In the genomic region with DNA sequence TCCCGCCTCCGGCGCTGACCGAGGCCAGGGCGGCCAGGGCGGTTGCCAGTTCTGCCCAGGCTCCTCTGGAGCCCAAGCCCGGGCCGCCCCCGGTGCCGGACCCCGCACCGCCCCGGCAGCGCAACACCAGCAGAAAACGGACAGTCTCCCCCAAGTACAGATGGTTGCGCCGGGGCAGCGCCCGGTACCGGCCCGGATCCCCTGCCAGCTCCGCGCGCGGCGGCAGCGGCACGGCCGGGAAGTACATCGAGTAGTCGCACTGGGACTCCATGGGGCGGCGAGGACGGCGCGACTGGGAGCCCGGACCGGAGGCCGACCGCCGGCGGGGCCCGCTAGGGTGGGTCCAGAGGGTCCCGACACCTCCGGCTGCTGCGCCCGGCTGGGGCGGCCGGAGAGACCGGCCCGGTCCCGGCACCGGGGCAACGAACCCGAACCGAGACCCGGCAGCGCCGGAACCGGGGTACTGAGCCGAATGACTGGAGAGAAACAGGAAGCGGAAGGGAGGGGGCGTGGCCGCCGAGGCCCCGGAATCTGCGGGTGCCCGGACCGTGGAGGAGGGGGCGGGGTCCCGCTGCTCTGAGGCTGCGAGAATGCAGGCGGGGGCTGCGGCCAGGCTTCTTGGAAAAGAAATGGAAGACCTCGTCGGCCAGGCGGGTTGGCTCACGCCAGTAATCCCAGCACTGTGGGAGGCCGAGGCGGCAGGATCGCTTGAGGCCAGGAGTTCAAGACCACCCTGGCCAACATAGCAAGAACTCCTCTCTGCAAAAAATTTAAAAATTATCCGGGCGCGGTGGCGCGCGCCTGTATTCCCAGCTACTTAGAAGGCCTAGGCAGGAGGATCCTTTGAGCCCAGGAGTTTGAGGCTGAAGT, we compare ENCODE assay signal across 1 cellular context.
TF ChIP-seq lines count a peak whose summit lies in the region.

A gene with protein sequence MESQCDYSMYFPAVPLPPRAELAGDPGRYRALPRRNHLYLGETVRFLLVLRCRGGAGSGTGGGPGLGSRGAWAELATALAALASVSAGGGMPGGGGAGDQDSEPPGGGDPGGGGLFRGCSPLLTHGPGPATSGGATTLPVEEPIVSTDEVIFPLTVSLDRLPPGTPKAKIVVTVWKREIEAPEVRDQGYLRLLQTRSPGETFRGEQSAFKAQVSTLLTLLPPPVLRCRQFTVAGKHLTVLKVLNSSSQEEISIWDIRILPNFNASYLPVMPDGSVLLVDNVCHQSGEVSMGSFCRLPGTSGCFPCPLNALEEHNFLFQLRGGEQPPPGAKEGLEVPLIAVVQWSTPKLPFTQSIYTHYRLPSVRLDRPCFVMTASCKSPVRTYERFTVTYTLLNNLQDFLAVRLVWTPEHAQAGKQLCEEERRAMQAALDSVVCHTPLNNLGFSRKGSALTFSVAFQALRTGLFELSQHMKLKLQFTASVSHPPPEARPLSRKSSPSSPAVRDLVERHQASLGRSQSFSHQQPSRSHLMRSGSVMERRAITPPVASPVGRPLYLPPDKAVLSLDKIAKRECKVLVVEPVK (minus strand): TSS at position 495 of the 870 bp plus-strand sequence. CDS start 224 bp downstream, at position 271.

TF ChIP-seq in HEK293, 187 proteins besides CTCF, POLR2A, EP300 and RAD21 (continued from another document):
- TF ChIP-seq, protein P1, sequence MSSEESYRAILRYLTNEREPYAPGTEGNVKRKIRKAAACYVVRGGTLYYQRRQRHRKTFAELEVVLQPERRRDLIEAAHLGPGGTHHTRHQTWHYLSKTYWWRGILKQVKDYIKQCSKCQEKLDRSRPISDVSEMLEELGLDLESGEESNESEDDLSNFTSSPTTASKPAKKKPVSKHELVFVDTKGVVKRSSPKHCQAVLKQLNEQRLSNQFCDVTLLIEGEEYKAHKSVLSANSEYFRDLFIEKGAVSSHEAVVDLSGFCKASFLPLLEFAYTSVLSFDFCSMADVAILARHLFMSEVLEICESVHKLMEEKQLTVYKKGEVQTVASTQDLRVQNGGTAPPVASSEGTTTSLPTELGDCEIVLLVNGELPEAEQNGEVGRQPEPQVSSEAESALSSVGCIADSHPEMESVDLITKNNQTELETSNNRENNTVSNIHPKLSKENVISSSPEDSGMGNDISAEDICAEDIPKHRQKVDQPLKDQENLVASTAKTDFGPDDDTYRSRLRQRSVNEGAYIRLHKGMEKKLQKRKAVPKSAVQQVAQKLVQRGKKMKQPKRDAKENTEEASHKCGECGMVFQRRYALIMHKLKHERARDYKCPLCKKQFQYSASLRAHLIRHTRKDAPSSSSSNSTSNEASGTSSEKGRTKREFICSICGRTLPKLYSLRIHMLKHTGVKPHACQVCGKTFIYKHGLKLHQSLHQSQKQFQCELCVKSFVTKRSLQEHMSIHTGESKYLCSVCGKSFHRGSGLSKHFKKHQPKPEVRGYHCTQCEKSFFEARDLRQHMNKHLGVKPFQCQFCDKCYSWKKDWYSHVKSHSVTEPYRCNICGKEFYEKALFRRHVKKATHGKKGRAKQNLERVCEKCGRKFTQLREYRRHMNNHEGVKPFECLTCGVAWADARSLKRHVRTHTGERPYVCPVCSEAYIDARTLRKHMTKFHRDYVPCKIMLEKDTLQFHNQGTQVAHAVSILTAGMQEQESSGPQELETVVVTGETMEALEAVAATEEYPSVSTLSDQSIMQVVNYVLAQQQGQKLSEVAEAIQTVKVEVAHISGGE (tag by site-specific recombination; conservative IDR thresholded peaks at IDR 0.05; ENCODE audit: low read depth) = peak; percentile 93
- TF ChIP-seq, protein P2, sequence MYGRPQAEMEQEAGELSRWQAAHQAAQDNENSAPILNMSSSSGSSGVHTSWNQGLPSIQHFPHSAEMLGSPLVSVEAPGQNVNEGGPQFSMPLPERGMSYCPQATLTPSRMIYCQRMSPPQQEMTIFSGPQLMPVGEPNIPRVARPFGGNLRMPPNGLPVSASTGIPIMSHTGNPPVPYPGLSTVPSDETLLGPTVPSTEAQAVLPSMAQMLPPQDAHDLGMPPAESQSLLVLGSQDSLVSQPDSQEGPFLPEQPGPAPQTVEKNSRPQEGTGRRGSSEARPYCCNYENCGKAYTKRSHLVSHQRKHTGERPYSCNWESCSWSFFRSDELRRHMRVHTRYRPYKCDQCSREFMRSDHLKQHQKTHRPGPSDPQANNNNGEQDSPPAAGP (tag by site-specific recombination; IDR thresholded peaks at IDR 0.05) = no peak
- TF ChIP-seq ZNF501 (tag by site-specific recombination; IDR thresholded peaks at IDR 0.05) = no peak
- TF ChIP-seq, protein P3, sequence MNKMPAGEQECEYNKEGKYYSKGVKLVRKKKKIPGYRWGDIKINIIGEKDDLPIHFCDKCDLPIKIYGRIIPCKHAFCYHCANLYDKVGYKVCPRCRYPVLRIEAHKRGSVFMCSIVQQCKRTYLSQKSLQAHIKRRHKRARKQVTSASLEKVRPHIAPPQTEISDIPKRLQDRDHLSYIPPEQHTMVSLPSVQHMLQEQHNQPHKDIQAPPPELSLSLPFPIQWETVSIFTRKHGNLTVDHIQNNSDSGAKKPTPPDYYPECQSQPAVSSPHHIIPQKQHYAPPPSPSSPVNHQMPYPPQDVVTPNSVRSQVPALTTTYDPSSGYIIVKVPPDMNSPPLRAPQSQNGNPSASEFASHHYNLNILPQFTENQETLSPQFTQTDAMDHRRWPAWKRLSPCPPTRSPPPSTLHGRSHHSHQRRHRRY (tag by site-specific recombination; IDR thresholded peaks at IDR 0.05) = no peak
- TF ChIP-seq ZNF248 (tag by site-specific recombination; IDR thresholded peaks at IDR 0.05) = no peak
- TF ChIP-seq ZNF660 (tag by site-specific recombination; IDR thresholded peaks at IDR 0.05) = no peak; the same call in 1 of the 2 replicates
- TF ChIP-seq ZEB2 (tag by site-specific recombination; IDR thresholded peaks at IDR 0.05) = peak; percentile 89; the same call in 1 of the 2 replicates
- no peak for TF ChIP-seq ZNF2 (tag by site-specific recombination; IDR thresholded peaks at IDR 0.05)
- TF ChIP-seq ZNF223 (tag by site-specific recombination; IDR thresholded peaks at IDR 0.05) = no peak
- no peak for TF ChIP-seq ZNF133 (tag by site-specific recombination; IDR thresholded peaks at IDR 0.05)
- TF ChIP-seq GLI4 (tag by site-specific recombination; IDR thresholded peaks at IDR 0.05) = no peak
- TF ChIP-seq ZNF341 (tag by site-specific recombination; IDR thresholded peaks at IDR 0.05; ENCODE audit: low read depth) = no peak
- TF ChIP-seq ZNF121 (tag by site-specific recombination; IDR thresholded peaks at IDR 0.05) = no peak
- TF ChIP-seq ZNF175 (tag by site-specific recombination; IDR thresholded peaks at IDR 0.05) = no peak
- TF ChIP-seq, protein P4, sequence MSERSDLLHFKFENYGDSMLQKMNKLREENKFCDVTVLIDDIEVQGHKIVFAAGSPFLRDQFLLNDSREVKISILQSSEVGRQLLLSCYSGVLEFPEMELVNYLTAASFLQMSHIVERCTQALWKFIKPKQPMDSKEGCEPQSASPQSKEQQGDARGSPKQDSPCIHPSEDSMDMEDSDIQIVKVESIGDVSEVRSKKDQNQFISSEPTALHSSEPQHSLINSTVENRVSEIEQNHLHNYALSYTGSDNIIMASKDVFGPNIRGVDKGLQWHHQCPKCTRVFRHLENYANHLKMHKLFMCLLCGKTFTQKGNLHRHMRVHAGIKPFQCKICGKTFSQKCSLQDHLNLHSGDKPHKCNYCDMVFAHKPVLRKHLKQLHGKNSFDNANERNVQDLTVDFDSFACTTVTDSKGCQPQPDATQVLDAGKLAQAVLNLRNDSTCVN (tag by site-specific recombination; optimal IDR thresholded peaks at IDR 0.05) = peak; percentile 76
